In genomic region chrX:129698150-129698549, GRCh38 we compare ENCODE assay signal across 30 cellular contexts. TPM values are rescaled to one million over a fixed set of nuclear protein-coding genes. Genes with fewer than 3 reads are reported as not detected.
"Had no signal": no experiment of that assay in that cellular context is flagged by ENCODE, and none has a peak within 500 bp of the region (broad histone marks: within the 10 kb centered on the region; RNA-seq: fewer than 3 reads in every experiment).

No MANE protein-coding gene starts in this region.

- ATAC-seq: gastroesophageal sphincter; left colon; naive thymus-derived CD4-positive, alpha-beta T cell; pancreas had no signal

- H3K36me3 Mint-ChIP-seq: activated naive CD8-positive, alpha-beta T cell; mesothelial cell of epicardium; naive thymus-derived CD4-positive, alpha-beta T cell had no signal

- DNase-seq: activated CD4-positive, alpha-beta T cell treated with anti-CD3 and anti-CD28 coated beads for 4 hours; activated CD4-positive, alpha-beta T cell treated with anti-CD3 and anti-CD28 coated beads, Interleukin-2, amount 50 U/mL, for 4 hours; activated effector memory CD4-positive, alpha-beta T cell treated with Interleukin-2 at 50 U/mL for 16 hours; activated naive CD4-positive, alpha-beta T cell treated with Interleukin-2 at 50 U/mL for 16 hours; anterior cingulate cortex; cerebellar nuclear complex; colonic mucosa; effector CD8-positive, alpha-beta T cell; erythroblast; hippocampal formation; kidney; left colon; naive thymus-derived CD4-positive, alpha-beta T cell; nucleus accumbens; pancreas; psoas muscle; sigmoid colon; small intestine; stimulated activated CD4-positive, alpha-beta T cell treated with anti-CD3 and anti-CD28 coated beads, Interleukin-2, amount 100 ng/mL, for 24 hours; stimulated activated naive CD4-positive, alpha-beta T cell; T-helper 9 cell had no signal

- H3K27me3 Mint-ChIP-seq: activated naive CD8-positive, alpha-beta T cell had no signal

- H3K27ac Mint-ChIP-seq: activated naive CD8-positive, alpha-beta T cell; mesothelial cell of epicardium; naive thymus-derived CD4-positive, alpha-beta T cell had no signal

- H3K4me3 Mint-ChIP-seq: activated naive CD8-positive, alpha-beta T cell; mesothelial cell of epicardium; naive thymus-derived CD4-positive, alpha-beta T cell; neural crest cell had no signal

- H3K27ac ChIP-seq: cardiac muscle cell, colonic mucosa, gastroesophageal sphincter, pancreas, psoas muscle, sigmoid colon, tibial nerve, VCaP had no signal

- H3K4me1 Mint-ChIP-seq: mesothelial cell of epicardium; naive thymus-derived CD4-positive, alpha-beta T cell; neural crest cell had no signal

RNA-seq across cellular contexts. Expression of gene XPNPEP2, which starts 40.6 kb away (rescaled TPM):
- total RNA-seq: cardiac muscle cell, dermis microvascular lymphatic vessel endothelial cell, fibroblast of villous mesenchyme had no signal
